In the genomic region with DNA sequence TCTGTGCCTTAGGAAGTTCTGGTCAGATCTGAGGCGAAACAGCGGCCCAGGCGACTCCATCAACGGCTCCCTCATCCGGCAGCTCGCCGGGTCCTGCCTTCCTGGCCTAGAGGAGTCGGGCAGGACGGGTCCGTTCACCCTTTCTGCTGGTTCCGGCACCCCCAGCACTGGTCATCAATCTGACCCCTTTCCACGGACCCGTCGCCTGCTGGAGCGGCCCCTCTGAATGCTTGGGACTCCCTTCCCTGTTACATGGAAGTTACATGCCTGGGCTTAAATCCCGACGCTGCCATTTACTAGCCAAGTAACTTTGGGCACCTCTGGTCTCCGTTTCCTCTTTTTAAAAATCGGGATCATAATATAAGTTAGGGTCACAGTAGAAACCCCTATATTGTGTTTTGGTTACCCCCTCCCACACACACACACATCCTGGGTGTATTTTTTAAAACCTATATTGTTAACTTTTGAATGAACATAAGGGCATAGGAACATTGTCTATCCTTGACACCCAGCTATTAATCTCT, we compare ENCODE assay signal across 8 cellular contexts.
A peak's percentile ranks its signal among the peaks of the same experiment; 100 is the strongest.
DNase-seq lines count a peak whose midpoint lies in the region; ATAC-seq and TF ChIP-seq lines count a peak whose summit lies in the region.

No MANE protein-coding gene starts in this region.

- H3K4me3 ChIP-seq in HUES48 (ENCODE audit: low read depth, low read length): peak overlapping the region; percentile 81
- H3K4me3 ChIP-seq in brain microvascular endothelial cell (ENCODE audit: low read depth, low read length): peak overlapping the region; percentile 97
- H3K4me3 ChIP-seq in mucosa of rectum (ENCODE audit: low read length in 2 of 2): peak overlapping the region; percentile 96 to 97

- H3K27me3 ChIP-seq in HUES48 (ENCODE audit: control insufficient read depth, insufficient read depth, low read length) (no peaks in the 10 kb centered on the region), brain microvascular endothelial cell (replicated peaks) (no peaks in the 10 kb centered on the region), mucosa of rectum (ENCODE audit: control insufficient read depth in 2 of 2, insufficient read depth in 2 of 2, low read length in 2 of 2) (no peaks in the 10 kb centered on the region)

- peak; percentile 14 for ATAC-seq in GM18867 (IDR thresholded peaks at IDR 0.05; ENCODE audit: unreplicated experiment)
- no peak for ATAC-seq in GM18520 (IDR thresholded peaks at IDR 0.05; ENCODE audit: unreplicated experiment)

- H3K9me3 ChIP-seq in HUES48 (ENCODE audit: control insufficient read depth, insufficient read depth, low read length): no peaks in the 10 kb centered on the region
- H3K9me3 ChIP-seq in mucosa of rectum (ENCODE audit: control insufficient read depth in 2 of 2, low read length in 2 of 2): no peaks in the 10 kb centered on the region

- peaks cover 15% of the 10 kb centered on the region for H3K4me1 ChIP-seq in HUES48 (ENCODE audit: control insufficient read depth, insufficient read depth, low read length)
- peaks cover 6 to 17% of the 10 kb centered on the region in 2 donors for H3K4me1 ChIP-seq in mucosa of rectum (ENCODE audit: control insufficient read depth in 2 of 2, insufficient read depth in 2 of 2, low read length in 2 of 2)

- H3K36me3 ChIP-seq in HUES48 (ENCODE audit: control insufficient read depth, insufficient read depth, low read length) (peaks cover 9% of the 10 kb centered on the region; the same call in 1 of the 2 replicates), brain microvascular endothelial cell (replicated peaks) (no peaks in the 10 kb centered on the region), mucosa of rectum (ENCODE audit: control insufficient read depth in 2 of 2, insufficient read depth in 2 of 2, low read length in 2 of 2) (no peaks in the 10 kb centered on the region)

- TF ChIP-seq CTCF in brain microvascular endothelial cell (IDR thresholded peaks at IDR 0.05; ENCODE audit: low read depth, low read length, missing control alignments): peak; percentile 22

- no peak overlapping the region for H3K27ac ChIP-seq in HUES48 (ENCODE audit: low read depth, low read length)
- peak overlapping the region; percentile 16 for H3K27ac ChIP-seq in brain microvascular endothelial cell
- peak overlapping the region; percentile 77 to 86 for H3K27ac ChIP-seq in mucosa of rectum (ENCODE audit: low read depth in 2 of 2, low read length in 2 of 2)

- in situ Hi-C loops in brain microvascular endothelial cell (cut with HindIII; ENCODE audit: low pct_ligation_motif_present, low sequenced_read_pairs): no loop called here

- DNase-seq in brain microvascular endothelial cell: no peak
- no peak for DNase-seq in NCI-H510A (lab: John Stamatoyannopoulos, UW)
- DNase-seq in cerebellar cortex (ENCODE audit: low spot score): no peak
- no peak for DNase-seq in HCEC 1CT

- H3K9ac ChIP-seq in HUES48 (ENCODE audit: low read depth, low read length) (no peak overlapping the region), mucosa of rectum (ENCODE audit: low read depth in 1 of 2, low read length in 2 of 2) (peak overlapping the region; percentile 79 to 94)
